ENCODE assay signal across 22 cellular contexts in genomic region chr4:140061883-140062282, GRCh38.
A peak's percentile ranks its signal among the peaks of the same experiment; 100 is the strongest.
DNase-seq lines count a peak whose midpoint lies in the region; ATAC-seq and TF ChIP-seq lines count a peak whose summit lies in the region.
"Had no signal": no experiment of that assay in that cellular context is flagged by ENCODE, and none has a peak within 500 bp of the region (broad histone marks: within the 10 kb centered on the region; RNA-seq: fewer than 3 reads in every experiment).

No MANE protein-coding gene starts in this region.

- H3K9me3 ChIP-seq in Karpas-422 (ENCODE audit: low read length) (no peaks in the 10 kb centered on the region), parathyroid adenoma (ENCODE audit: control insufficient read depth, low read length) (no peaks in the 10 kb centered on the region), right cardiac atrium (ENCODE audit: control insufficient read depth, low read length) (no peaks in the 10 kb centered on the region)
- H3K9me3 ChIP-seq: prostate gland, stomach had no signal

- H3K36me3 Mint-ChIP-seq in chondrocyte (ENCODE audit: low read depth), result no peaks in the 10 kb centered on the region
- H3K36me3 Mint-ChIP-seq: memory B cell had no signal

- H3K36me3 ChIP-seq in Karpas-422 (ENCODE audit: insufficient read depth, low read length) (no peaks in the 10 kb centered on the region), parathyroid adenoma (ENCODE audit: control insufficient read depth, insufficient read depth, low read length) (no peaks in the 10 kb centered on the region)
- H3K36me3 ChIP-seq: prostate gland, stomach had no signal

- H3K27ac Mint-ChIP-seq in chondrocyte (ENCODE audit: unreplicated experiment), result peak overlapping the region; percentile 81
- H3K27ac Mint-ChIP-seq: memory B cell had no signal

- WGBS in right cardiac atrium, result 95% methylated on average over 2 of the region's 2 CpGs

- no peak overlapping the region for H2AFZ ChIP-seq in Karpas-422 (ENCODE audit: low read length)
- no peak overlapping the region for H2AFZ ChIP-seq in parathyroid adenoma

- intact Hi-C loops in right cardiac atrium (cut with DNase I), result no loop called here

- H3K9ac ChIP-seq in Karpas-422 (ENCODE audit: low read length) (no peak overlapping the region), parathyroid adenoma (no peak overlapping the region)

- H3K27ac ChIP-seq in Karpas-422 (ENCODE audit: low read length) (peak overlapping the region; percentile 19; the same call in 1 of the 2 replicates), parathyroid adenoma (peak overlapping the region; percentile 77), right cardiac atrium (ENCODE audit: low read length) (no peak overlapping the region)
- H3K27ac ChIP-seq: prostate gland, skin epidermis had no signal

- peaks cover 45% of the 10 kb centered on the region for H3K4me1 Mint-ChIP-seq in chondrocyte (ENCODE audit: low read depth)

- H3K79me2 ChIP-seq in Karpas-422 (ENCODE audit: low read length) (peaks cover 73% of the 10 kb centered on the region), parathyroid adenoma (no peaks in the 10 kb centered on the region)

- TF ChIP-seq CTCF in chondrocyte (IDR thresholded peaks at IDR 0.05), result no peak
- TF ChIP-seq CTCF in parathyroid adenoma (IDR thresholded peaks at IDR 0.05), result no peak

- no peak overlapping the region for H3K4me3 Mint-ChIP-seq in chondrocyte (ENCODE audit: unreplicated experiment)
- H3K4me3 Mint-ChIP-seq: memory B cell, neural crest cell had no signal

- no peaks in the 10 kb centered on the region for H3K9me3 Mint-ChIP-seq in chondrocyte (ENCODE audit: low read depth)
- H3K9me3 Mint-ChIP-seq: memory B cell, neural crest cell had no signal

- no peak overlapping the region for H3K4me2 ChIP-seq in Karpas-422 (ENCODE audit: low read depth, low read length, poor library complexity, severe bottlenecking)
- H3K4me2 ChIP-seq in parathyroid adenoma (ENCODE audit: low read length), result no peak overlapping the region

- peaks cover 11% of the 10 kb centered on the region for H4K20me1 ChIP-seq in Karpas-422 (ENCODE audit: insufficient read depth, low read depth, low read length)

- no peak overlapping the region for H3K4me3 ChIP-seq in Karpas-422 (ENCODE audit: low read length)
- no peak overlapping the region for H3K4me3 ChIP-seq in parathyroid adenoma (ENCODE audit: low read depth, low read length)
- no peak overlapping the region for H3K4me3 ChIP-seq in right cardiac atrium (ENCODE audit: low read length)
- H3K4me3 ChIP-seq: prostate gland, skin epidermis, stomach had no signal

- peaks cover 50% of the 10 kb centered on the region for H3K4me1 ChIP-seq in Karpas-422 (ENCODE audit: low read length)
- no peaks in the 10 kb centered on the region for H3K4me1 ChIP-seq in parathyroid adenoma
- peaks cover 2% of the 10 kb centered on the region for H3K4me1 ChIP-seq in right cardiac atrium (ENCODE audit: control insufficient read depth, insufficient read depth, low read length)
- H3K4me1 ChIP-seq: prostate gland had no signal

- H3K27me3 Mint-ChIP-seq in chondrocyte (ENCODE audit: low read depth), result no peaks in the 10 kb centered on the region

- H3K27me3 ChIP-seq in Karpas-422 (ENCODE audit: low read length) (no peaks in the 10 kb centered on the region), parathyroid adenoma (ENCODE audit: control insufficient read depth, insufficient read depth, low read length) (no peaks in the 10 kb centered on the region), right cardiac atrium (ENCODE audit: control insufficient read depth, insufficient read depth) (no peaks in the 10 kb centered on the region)
- H3K27me3 ChIP-seq: stomach had no signal

- no peak for ATAC-seq in right cardiac atrium
- no peak for ATAC-seq in HG03571 (IDR thresholded peaks at IDR 0.05; ENCODE audit: unreplicated experiment)
- no peak for ATAC-seq in GM19455 (IDR thresholded peaks at IDR 0.05; ENCODE audit: unreplicated experiment)

- DNase-seq in CD1c-positive myeloid dendritic cell (ENCODE audit: extremely low spot score) (peak; percentile 52), Karpas-422 (peak; percentile 39), chondrocyte (ENCODE audit: low spot score) (no peak), right cardiac atrium (no peak), retina (no peak)
- DNase-seq: activated CD4-positive, CD25-positive, alpha-beta regulatory T cell; anterior cingulate cortex; DND-41; foreskin melanocyte; KG1; kidney; NCI-H1092; NCI-H2081; NCI-H510A; stomach had no signal

- H3K9me2 ChIP-seq in Karpas-422 (replicated peaks; ENCODE audit: insufficient read depth, low read length), result no peaks in the 10 kb centered on the region

Comparison
In these comparisons a context has a peak if more than half of its experiments do, and no peak if none do; other contexts are left out.
1. DNase-seq: peak in CD1c-positive myeloid dendritic cell (single experiment) and Karpas-422 (single experiment); none in chondrocyte (single experiment), right cardiac atrium (0 of 3) and retina (single experiment).